1 cellular context compared by ENCODE assay signal in the genomic region with DNA sequence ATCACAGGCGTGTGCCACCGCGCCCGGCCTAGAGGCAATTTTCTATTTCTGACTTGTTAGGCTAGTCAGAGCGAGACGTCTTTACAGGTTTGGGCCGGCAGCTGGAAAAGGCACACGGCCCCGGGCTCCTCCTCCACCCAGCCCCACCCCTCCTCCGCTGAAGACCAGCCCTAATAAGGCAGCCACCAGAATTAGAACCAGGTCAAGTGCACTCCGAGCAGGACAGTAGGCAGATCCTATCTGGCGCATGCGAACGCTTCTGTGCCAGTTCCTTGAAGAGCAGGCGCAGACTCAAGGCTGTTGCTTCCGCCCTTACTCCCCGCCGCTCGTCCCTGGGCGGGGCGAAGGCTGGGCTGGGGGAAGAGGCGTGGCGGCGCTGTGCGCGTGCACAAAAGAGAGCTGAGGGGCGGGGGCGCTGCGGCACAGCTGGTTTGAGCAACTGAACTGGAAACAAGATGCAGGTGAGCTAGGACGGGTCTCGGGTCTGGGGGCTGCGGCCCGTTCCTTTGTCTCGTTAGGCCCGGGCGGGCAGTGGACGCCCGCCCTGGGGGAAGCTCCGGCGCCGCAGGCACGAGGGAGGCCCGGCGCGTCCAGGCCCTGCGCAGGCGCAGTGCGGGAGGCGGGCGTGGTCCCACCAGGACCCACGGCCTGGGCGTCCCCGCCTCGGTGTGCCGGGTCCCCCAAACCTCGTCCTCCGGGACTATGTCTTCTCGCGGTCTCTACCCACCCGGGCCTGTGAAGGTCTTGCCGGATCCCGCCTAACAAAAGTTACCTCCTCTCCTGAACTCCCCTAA.
TF ChIP-seq lines count a peak whose summit lies in the region.

Gene PDCL3 (plus strand): TSS at position 381 of the 794 bp plus-strand sequence. CDS start 75 bp downstream, at position 456.

TF ChIP-seq in K562, 482 proteins besides CTCF, POLR2A, EP300 and RAD21 (continued from another document and continues in another):
- TF ChIP-seq, protein P1, sequence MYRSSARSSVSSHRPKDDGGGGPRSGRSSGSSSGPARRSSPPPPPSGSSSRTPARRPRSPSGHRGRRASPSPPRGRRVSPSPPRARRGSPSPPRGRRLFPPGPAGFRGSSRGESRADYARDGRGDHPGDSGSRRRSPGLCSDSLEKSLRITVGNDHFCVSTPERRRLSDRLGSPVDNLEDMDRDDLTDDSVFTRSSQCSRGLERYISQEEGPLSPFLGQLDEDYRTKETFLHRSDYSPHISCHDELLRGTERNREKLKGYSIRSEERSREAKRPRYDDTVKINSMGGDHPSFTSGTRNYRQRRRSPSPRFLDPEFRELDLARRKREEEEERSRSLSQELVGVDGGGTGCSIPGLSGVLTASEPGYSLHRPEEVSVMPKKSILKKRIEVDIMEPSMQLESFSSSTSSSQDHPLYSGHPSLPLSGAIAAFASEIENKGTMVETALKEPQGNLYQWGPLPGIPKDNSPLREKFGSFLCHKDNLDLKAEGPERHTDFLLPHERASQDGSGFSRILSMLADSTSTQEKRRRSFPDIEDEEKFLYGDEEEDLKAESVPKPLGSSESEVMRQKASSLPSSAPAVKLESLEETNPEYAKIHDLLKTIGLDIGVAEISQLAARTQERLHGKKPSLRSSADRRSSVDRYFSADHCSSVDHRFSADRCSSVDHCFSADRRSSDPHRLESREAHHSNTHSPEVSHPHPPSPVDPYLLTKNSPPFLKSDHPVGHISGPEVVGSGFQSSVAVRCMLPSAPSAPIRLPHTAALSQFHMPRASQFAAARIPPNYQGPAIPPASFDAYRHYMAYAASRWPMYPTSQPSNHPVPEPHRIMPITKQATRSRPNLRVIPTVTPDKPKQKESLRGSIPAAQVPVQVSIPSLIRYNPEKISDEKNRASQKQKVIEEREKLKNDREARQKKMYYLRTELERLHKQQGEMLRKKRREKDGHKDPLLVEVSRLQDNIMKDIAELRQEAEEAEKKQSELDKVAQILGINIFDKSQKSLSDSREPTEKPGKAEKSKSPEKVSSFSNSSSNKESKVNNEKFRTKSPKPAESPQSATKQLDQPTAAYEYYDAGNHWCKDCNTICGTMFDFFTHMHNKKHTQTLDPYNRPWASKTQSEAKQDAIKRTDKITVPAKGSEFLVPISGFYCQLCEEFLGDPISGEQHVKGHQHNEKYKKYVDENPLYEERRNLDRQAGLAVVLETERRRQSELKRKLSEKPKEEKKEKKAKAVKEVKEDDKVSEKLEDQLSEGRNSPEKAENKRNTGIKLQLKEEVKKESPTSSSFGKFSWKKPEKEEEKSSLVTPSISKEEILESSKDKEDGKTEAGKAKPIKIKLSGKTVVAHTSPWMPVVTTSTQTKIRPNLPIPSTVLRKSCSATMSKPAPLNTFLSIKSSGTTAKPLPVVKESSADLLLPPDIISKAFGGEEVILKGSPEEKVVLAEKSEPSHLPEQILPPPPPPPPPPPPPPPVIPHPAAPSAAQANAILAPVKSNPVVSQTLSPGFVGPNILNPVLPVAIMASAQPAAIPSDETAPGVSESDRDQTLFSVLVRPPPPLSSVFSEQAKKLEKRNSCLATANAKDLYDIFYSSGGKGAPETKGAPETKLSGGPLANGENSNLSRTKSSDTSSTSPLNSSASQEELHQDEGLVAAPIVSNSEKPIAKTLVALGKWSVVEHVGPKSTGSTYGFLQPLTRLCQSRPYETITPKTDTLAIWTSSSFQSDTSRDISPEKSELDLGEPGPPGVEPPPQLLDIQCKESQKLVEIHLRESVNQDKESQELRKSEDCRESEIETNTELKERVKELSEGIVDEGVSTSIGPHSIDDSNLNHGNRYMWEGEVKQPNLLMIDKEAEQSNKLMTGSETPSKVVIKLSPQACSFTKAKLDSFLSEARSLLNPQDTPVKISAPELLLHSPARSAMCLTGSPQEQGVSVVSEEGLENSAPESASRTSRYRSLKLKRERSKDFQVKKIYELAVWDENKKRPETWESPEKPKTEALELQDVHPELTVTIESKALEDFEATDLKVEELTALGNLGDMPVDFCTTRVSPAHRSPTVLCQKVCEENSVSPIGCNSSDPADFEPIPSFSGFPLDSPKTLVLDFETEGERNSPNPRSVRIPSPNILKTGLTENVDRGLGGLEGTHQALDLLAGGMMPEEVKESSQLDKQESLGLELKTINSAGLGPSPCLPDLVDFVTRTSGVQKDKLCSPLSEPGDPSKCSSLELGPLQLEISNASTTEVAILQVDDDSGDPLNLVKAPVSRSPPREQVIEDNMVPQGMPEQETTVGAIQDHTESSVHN (IDR thresholded peaks at IDR 0.05; ENCODE audit: borderline replicate concordance in 1 of 2, low read depth in 1 of 2) = no peak
- TF ChIP-seq ELF2 (CRISPR knock-in tag; IDR thresholded peaks at IDR 0.05) = peak; percentile 93
- no peak for TF ChIP-seq ZNF76 (CRISPR knock-in tag; IDR thresholded peaks at IDR 0.05; ENCODE audit: borderline replicate concordance)
- TF ChIP-seq ZBTB2 (IDR thresholded peaks at IDR 0.05) = peak; percentile 89
- TF ChIP-seq TAF7 (tag; IDR thresholded peaks at IDR 0.05) = no peak; the same call in 1 of the 2 replicates
- TF ChIP-seq IRF1 (CRISPR knock-in tag; IDR thresholded peaks at IDR 0.05; ENCODE audit: borderline replicate concordance) = no peak
- no peak for TF ChIP-seq FUS (optimal IDR thresholded peaks at IDR 0.05; ENCODE audit: low read depth, low read length)
- peak; percentile 80; the same call in 1 of the 2 replicates for TF ChIP-seq ZBTB9 (CRISPR knock-in tag; IDR thresholded peaks at IDR 0.05)
- no peak for TF ChIP-seq KHSRP (IDR thresholded peaks at IDR 0.05)
- TF ChIP-seq NR2C2 (CRISPR knock-in tag; IDR thresholded peaks at IDR 0.05) = peak; percentile 42; the same call in 1 of the 2 replicates
- peak; percentile 95 for TF ChIP-seq NR2C2 (tag; IDR thresholded peaks at IDR 0.05)
- TF ChIP-seq TBP (optimal IDR thresholded peaks at IDR 0.05; ENCODE audit: low read depth, low read length) = peak; percentile 72
- no peak for TF ChIP-seq FOSL1 (tag; conservative IDR thresholded peaks at IDR 0.05)
- TF ChIP-seq L3MBTL2 (IDR thresholded peaks at IDR 0.05) = peak; percentile 92
- TF ChIP-seq E2F3 (CRISPR knock-in tag; IDR thresholded peaks at IDR 0.05) = 0 out of 2 replicates have a peak, but pooled peaks have one; percentile 42
- peak; percentile 71 for TF ChIP-seq KLF13 (tag; IDR thresholded peaks at IDR 0.05; ENCODE audit: borderline replicate concordance, low read depth)
- 0 out of 2 replicates have a peak, but pooled peaks have one; percentile 59 for TF ChIP-seq ZBTB1 (CRISPR knock-in tag; IDR thresholded peaks at IDR 0.05; ENCODE audit: borderline replicate concordance, low read depth)
- TF ChIP-seq, protein P2, sequence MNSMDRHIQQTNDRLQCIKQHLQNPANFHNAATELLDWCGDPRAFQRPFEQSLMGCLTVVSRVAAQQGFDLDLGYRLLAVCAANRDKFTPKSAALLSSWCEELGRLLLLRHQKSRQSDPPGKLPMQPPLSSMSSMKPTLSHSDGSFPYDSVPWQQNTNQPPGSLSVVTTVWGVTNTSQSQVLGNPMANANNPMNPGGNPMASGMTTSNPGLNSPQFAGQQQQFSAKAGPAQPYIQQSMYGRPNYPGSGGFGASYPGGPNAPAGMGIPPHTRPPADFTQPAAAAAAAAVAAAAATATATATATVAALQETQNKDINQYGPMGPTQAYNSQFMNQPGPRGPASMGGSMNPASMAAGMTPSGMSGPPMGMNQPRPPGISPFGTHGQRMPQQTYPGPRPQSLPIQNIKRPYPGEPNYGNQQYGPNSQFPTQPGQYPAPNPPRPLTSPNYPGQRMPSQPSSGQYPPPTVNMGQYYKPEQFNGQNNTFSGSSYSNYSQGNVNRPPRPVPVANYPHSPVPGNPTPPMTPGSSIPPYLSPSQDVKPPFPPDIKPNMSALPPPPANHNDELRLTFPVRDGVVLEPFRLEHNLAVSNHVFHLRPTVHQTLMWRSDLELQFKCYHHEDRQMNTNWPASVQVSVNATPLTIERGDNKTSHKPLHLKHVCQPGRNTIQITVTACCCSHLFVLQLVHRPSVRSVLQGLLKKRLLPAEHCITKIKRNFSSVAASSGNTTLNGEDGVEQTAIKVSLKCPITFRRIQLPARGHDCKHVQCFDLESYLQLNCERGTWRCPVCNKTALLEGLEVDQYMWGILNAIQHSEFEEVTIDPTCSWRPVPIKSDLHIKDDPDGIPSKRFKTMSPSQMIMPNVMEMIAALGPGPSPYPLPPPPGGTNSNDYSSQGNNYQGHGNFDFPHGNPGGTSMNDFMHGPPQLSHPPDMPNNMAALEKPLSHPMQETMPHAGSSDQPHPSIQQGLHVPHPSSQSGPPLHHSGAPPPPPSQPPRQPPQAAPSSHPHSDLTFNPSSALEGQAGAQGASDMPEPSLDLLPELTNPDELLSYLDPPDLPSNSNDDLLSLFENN (IDR thresholded peaks at IDR 0.05; ENCODE audit: low read depth in 2 of 2, low read length in 2 of 2) = no peak
- TF ChIP-seq TAF1 (IDR thresholded peaks at IDR 0.05; ENCODE audit: control insufficient read depth, extremely low read depth, insufficient read depth, low read length, severe bottlenecking) = peak; percentile 45
- TF ChIP-seq RBM25 (IDR thresholded peaks at IDR 0.05; ENCODE audit: low read depth, low read length, severe bottlenecking) = no peak
- peak; percentile 83 for TF ChIP-seq CREB1 (IDR thresholded peaks at IDR 0.05)
- peak; percentile 79 for TF ChIP-seq CREB1 (CRISPR knock-in tag; IDR thresholded peaks at IDR 0.05)
- TF ChIP-seq KDM1A (IDR thresholded peaks at IDR 0.05) = no peak
- peak; percentile 64 for TF ChIP-seq MEF2D (tag; conservative IDR thresholded peaks at IDR 0.05; ENCODE audit: low read depth)
- peak; percentile 92 for TF ChIP-seq CREM (IDR thresholded peaks at IDR 0.05; ENCODE audit: low read depth)
- peak; percentile 31; the same call in 1 of the 2 replicates for TF ChIP-seq TRIM28 (IDR thresholded peaks at IDR 0.05)
- TF ChIP-seq RBM17 (IDR thresholded peaks at IDR 0.05; ENCODE audit: borderline replicate concordance, low read depth, low read length) = no peak
- TF ChIP-seq THRB (CRISPR knock-in tag; conservative IDR thresholded peaks at IDR 0.05) = no peak
- TF ChIP-seq ELF1 (tag; IDR thresholded peaks at IDR 0.05) = peak; percentile 95
- 0 out of 2 replicates have a peak, but pooled peaks have one; percentile 7 for TF ChIP-seq MEF2A (IDR thresholded peaks at IDR 0.05; ENCODE audit: control insufficient read depth, low read depth, low read length)
- peak; percentile 98 for TF ChIP-seq NRF1 (conservative IDR thresholded peaks at IDR 0.05 in 1 of 2, IDR thresholded peaks at IDR 0.05 in 1 of 2)
- peak; percentile 89 to 93 for TF ChIP-seq MAZ (CRISPR knock-in tag; conservative IDR thresholded peaks at IDR 0.05 in 1 of 2, IDR thresholded peaks at IDR 0.05 in 1 of 2)
- peak; percentile 50 for TF ChIP-seq HMGN3 (IDR thresholded peaks at IDR 0.05; ENCODE audit: borderline replicate concordance, extremely low read depth, insufficient read length, low read depth, low read length)
- TF ChIP-seq UBTF (IDR thresholded peaks at IDR 0.05; ENCODE audit: borderline replicate concordance in 1 of 2, low read depth in 2 of 2, low read length in 2 of 2) = 0 out of 4 replicates have a peak, but pooled peaks of 1 of the 2 experiments have one; percentile 57
- no peak for TF ChIP-seq PRMT5 (CRISPR knock-in tag; IDR thresholded peaks at IDR 0.05)
- 0 out of 2 replicates have a peak, but pooled peaks have one; percentile 63 for TF ChIP-seq NBN (IDR thresholded peaks at IDR 0.05; ENCODE audit: low read depth)
- TF ChIP-seq ZBTB17 (CRISPR knock-in tag; IDR thresholded peaks at IDR 0.05) = 0 out of 2 replicates have a peak, but pooled peaks have one; percentile 49
- TF ChIP-seq ARID1B (IDR thresholded peaks at IDR 0.05) = peak; percentile 60
